Comparison of ENCODE assay signal across 17 cellular contexts in genomic region chr10:117186832-117187615, GRCh38. TPM values are rescaled to one million over a fixed set of nuclear protein-coding genes. Genes with fewer than 3 reads are reported as not detected.
A peak's percentile ranks its signal among the peaks of the same experiment; 100 is the strongest.
DNase-seq lines count a peak whose midpoint lies in the region; ATAC-seq, FAIRE-seq and TF ChIP-seq lines count a peak whose summit lies in the region.
"Had no signal": no experiment of that assay in that cellular context is flagged by ENCODE, and none has a peak within 500 bp of the region (broad histone marks: within the 10 kb centered on the region; RNA-seq: fewer than 3 reads in every experiment).

No MANE protein-coding gene starts in this region.

- H3K36me3 ChIP-seq in keratinocyte (ENCODE audit: control insufficient read depth in 2 of 2, extremely low read depth in 1 of 2, insufficient read depth in 2 of 2, low read length in 2 of 2): no peaks in the 10 kb centered on the region
- H3K36me3 ChIP-seq: ovary had no signal

- intact Hi-C loops in activated T-helper 2 cell treated with anti-CD3 and anti-CD28 coated beads, Interferon-gamma antibody, Interleukin-2, Interleukin-4, amounts not matched to agents 10 μg/mL and 5 μg/mL and 100 μg/mL, durations not matched to agents 14 hours and 24 hours and 36 hours (cut with micrococcal nuclease): no loop called here

- H3K27me3 ChIP-seq in keratinocyte (ENCODE audit: control insufficient read depth, extremely low read depth, insufficient read depth, low read length): no peaks in the 10 kb centered on the region
- H3K27me3 ChIP-seq: ovary had no signal

- peak overlapping the region in 1 of 3 experiments; percentile 18 for H3K4me3 ChIP-seq in keratinocyte (ENCODE audit: control insufficient read depth in 2 of 3, extremely low read depth in 1 of 3, insufficient read depth in 2 of 3, low read depth in 1 of 3, low read length in 3 of 3)
- H3K4me3 ChIP-seq: ovary had no signal

- H3K27me3 Mint-ChIP-seq in activated T-helper 2 cell treated with anti-CD3 and anti-CD28 coated beads, Interferon-gamma antibody, Interleukin-2, Interleukin-4, amounts not matched to agents 10 μg/mL and 5 μg/mL and 100 μg/mL, durations not matched to agents 14 hours and 24 hours and 36 hours (ENCODE audit: low read depth): no peaks in the 10 kb centered on the region

- no peak for TF ChIP-seq CTCF in keratinocyte (optimal IDR thresholded peaks at IDR 0.05 in 1 of 3, IDR thresholded peaks at IDR 0.05 in 1 of 3, conservative IDR thresholded peaks at IDR 0.05 in 1 of 3; ENCODE audit: extremely low read depth in 1 of 3, insufficient read depth in 2 of 3, low read length in 3 of 3)

- FAIRE-seq in keratinocyte (lab: Jason Lieb, UNC): peak; percentile 93

- no peak for ATAC-seq in GM21381 (IDR thresholded peaks at IDR 0.05; ENCODE audit: unreplicated experiment)
- no peak for ATAC-seq in GM21526 (IDR thresholded peaks at IDR 0.05; ENCODE audit: low FRiP score, unreplicated experiment)
- ATAC-seq: CD8-positive, alpha-beta T cell; left cardiac atrium had no signal

- H4K20me1 ChIP-seq in keratinocyte (ENCODE audit: control insufficient read depth, extremely low read depth, insufficient read depth, low read length): no peaks in the 10 kb centered on the region

- H3K9me3 ChIP-seq in keratinocyte (ENCODE audit: control insufficient read depth, low read depth, low read length): no peaks in the 10 kb centered on the region
- H3K9me3 ChIP-seq: ovary had no signal

- DNase-seq in EH (ENCODE audit: low read depth) (peak; percentile 19), KBM-7 (peak; percentile 25), SW 1271 (lab: John Stamatoyannopoulos, UW) (peak; percentile 41 to 59), keratinocyte (ENCODE audit: low read depth, low spot score) (peak; percentile 67), NCI-H345 (lab: John Stamatoyannopoulos, UW) (no peak)
- DNase-seq in activated T-helper 2 cell treated with anti-CD3 and anti-CD28 coated beads, Interferon-gamma antibody, Interleukin-2, Interleukin-4, amounts not matched to agents 10 μg/mL and 5 μg/mL and 100 μg/mL, durations not matched to agents 14 hours and 24 hours and 36 hours (ENCODE audit: low spot score): no peak
- DNase-seq: CD8-positive, alpha-beta T cell; KG1; left cardiac atrium; NCI-H748 treated with DMSO at 0.1 percent for 48 hours; ovary; stimulated activated CD4-positive, alpha-beta T cell treated with anti-CD3 and anti-CD28 coated beads, Interleukin-4, amount 100 ng/mL, for 1 hour; T-helper 9 cell had no signal

- in situ Hi-C loops in KBM-7 (cut with MboI; ENCODE audit: low pct_unique_long_range_greater_than_20kb, low sequenced_read_pairs): no loop called here

- H3K4me1 Mint-ChIP-seq in activated T-helper 2 cell treated with anti-CD3 and anti-CD28 coated beads, Interferon-gamma antibody, Interleukin-2, Interleukin-4, amounts not matched to agents 10 μg/mL and 5 μg/mL and 100 μg/mL, durations not matched to agents 14 hours and 24 hours and 36 hours (ENCODE audit: low read depth): no peaks in the 10 kb centered on the region

- peak overlapping the region; percentile 25 for H3K27ac ChIP-seq in keratinocyte (ENCODE audit: control insufficient read depth, insufficient read depth, low read length)
- H3K27ac ChIP-seq: ovary had no signal

- H3K79me2 ChIP-seq in keratinocyte (ENCODE audit: control insufficient read depth, insufficient read depth, low read length): no peaks in the 10 kb centered on the region

- peak overlapping the region; percentile 45 for H2AFZ ChIP-seq in keratinocyte (ENCODE audit: control insufficient read depth, low read length)

- H3K4me2 ChIP-seq in keratinocyte (ENCODE audit: control insufficient read depth, extremely low read depth, insufficient read depth, low read depth, low read length): peak overlapping the region; percentile 45

- no peaks in the 10 kb centered on the region for H3K36me3 Mint-ChIP-seq in activated T-helper 2 cell treated with anti-CD3 and anti-CD28 coated beads, Interferon-gamma antibody, Interleukin-2, Interleukin-4, amounts not matched to agents 10 μg/mL and 5 μg/mL and 100 μg/mL, durations not matched to agents 14 hours and 24 hours and 36 hours (ENCODE audit: low read depth)
- H3K36me3 Mint-ChIP-seq: CD8-positive, alpha-beta T cell had no signal

- peaks cover 23% of the 10 kb centered on the region for H3K4me1 ChIP-seq in keratinocyte (ENCODE audit: control insufficient read depth, extremely low read depth, insufficient read depth, low read length)

- dilution Hi-C loops in keratinocyte (cut with MboI; ENCODE audit: extremely low pct_ligation_motif_present, low sequenced_read_pairs): no loop called here

- H3K9ac ChIP-seq in keratinocyte (ENCODE audit: control insufficient read depth, extremely low read depth, insufficient read depth, low read length): no peak overlapping the region

- no peak overlapping the region for H3K27ac Mint-ChIP-seq in activated T-helper 2 cell treated with anti-CD3 and anti-CD28 coated beads, Interferon-gamma antibody, Interleukin-2, Interleukin-4, amounts not matched to agents 10 μg/mL and 5 μg/mL and 100 μg/mL, durations not matched to agents 14 hours and 24 hours and 36 hours
- H3K27ac Mint-ChIP-seq: CD8-positive, alpha-beta T cell had no signal

- no peak overlapping the region for H3K4me3 Mint-ChIP-seq in activated T-helper 2 cell treated with anti-CD3 and anti-CD28 coated beads, Interferon-gamma antibody, Interleukin-2, Interleukin-4, amounts not matched to agents 10 μg/mL and 5 μg/mL and 100 μg/mL, durations not matched to agents 14 hours and 24 hours and 36 hours (ENCODE audit: low read depth)
- H3K4me3 Mint-ChIP-seq: CD8-positive, alpha-beta T cell had no signal

- H3K9me1 ChIP-seq in keratinocyte (ENCODE audit: control insufficient read depth, extremely low read depth, insufficient read depth, low read length): peaks cover 2% of the 10 kb centered on the region

- H3K9me3 Mint-ChIP-seq in activated T-helper 2 cell treated with anti-CD3 and anti-CD28 coated beads, Interferon-gamma antibody, Interleukin-2, Interleukin-4, amounts not matched to agents 10 μg/mL and 5 μg/mL and 100 μg/mL, durations not matched to agents 14 hours and 24 hours and 36 hours: peaks cover 9% of the 10 kb centered on the region

RNA-seq across cellular contexts. Expression of gene KCNK18, which starts 10.3 kb away (rescaled TPM):
- not detected in 3 replicates for polyA plus RNA-seq in keratinocyte
- not detected for polyA plus RNA-seq in keratinocyte (2011; ENCODE audit: low read depth)
- not detected in 2 replicates for polyA plus RNA-seq in keratinocyte (2011; cell fraction: cytosol; rRNA removed)
- polyA plus RNA-seq in keratinocyte (2011; cell fraction: nucleus; rRNA removed): not detected in 2 replicates
- polyA plus RNA-seq in keratinocyte (2012; ENCODE audit: low replicate concordance): not detected in 2 replicates
- not detected in 3 replicates for polyA minus RNA-seq in keratinocyte
- not detected for polyA minus RNA-seq in keratinocyte (2011; cell fraction: cytosol; rRNA and poly(A)+ RNA removed)
- polyA minus RNA-seq in keratinocyte (2011; cell fraction: nucleus; rRNA and poly(A)+ RNA removed): not detected in 2 replicates
- total RNA-seq in activated T-helper 2 cell treated with anti-CD3 and anti-CD28 coated beads, Interferon-gamma antibody, Interleukin-2, Interleukin-4, amounts not matched to agents 10 μg/mL and 5 μg/mL and 100 μg/mL, durations not matched to agents 14 hours and 24 hours and 36 hours: not detected in 2 replicates
- total RNA-seq: cardiac septum; CD8-positive, alpha-beta T cell; fibroblast of lung; left cardiac atrium; ovary had no signal
- polyA plus RNA-seq: fibroblast of lung, ovary had no signal

RNA-seq across cellular contexts. Expression of gene VAX1, which starts 49.0 kb away (rescaled TPM):
- 0.03 to 0.04 TPM in 2 of 3 replicates, not detected in the other for polyA plus RNA-seq in keratinocyte
- not detected for polyA plus RNA-seq in keratinocyte (2011; ENCODE audit: low read depth)
- polyA plus RNA-seq in keratinocyte (2011; cell fraction: cytosol; rRNA removed): 0.04 TPM in 1 of 2 replicates, not detected in the other
- not detected in 2 replicates for polyA plus RNA-seq in keratinocyte (2011; cell fraction: nucleus; rRNA removed)
- 0.06 TPM in 1 of 2 replicates, not detected in the other for polyA plus RNA-seq in keratinocyte (2012; ENCODE audit: low replicate concordance)
- polyA minus RNA-seq in keratinocyte: not detected in 3 replicates
- polyA minus RNA-seq in keratinocyte (2011; cell fraction: cytosol; rRNA and poly(A)+ RNA removed): not detected
- polyA minus RNA-seq in keratinocyte (2011; cell fraction: nucleus; rRNA and poly(A)+ RNA removed): not detected in 2 replicates
- not detected in 2 replicates for total RNA-seq in activated T-helper 2 cell treated with anti-CD3 and anti-CD28 coated beads, Interferon-gamma antibody, Interleukin-2, Interleukin-4, amounts not matched to agents 10 μg/mL and 5 μg/mL and 100 μg/mL, durations not matched to agents 14 hours and 24 hours and 36 hours
- total RNA-seq: cardiac septum; CD8-positive, alpha-beta T cell; fibroblast of lung; left cardiac atrium; ovary had no signal
- polyA plus RNA-seq: fibroblast of lung, ovary had no signal

RNA-seq across cellular contexts. Expression of gene SLC18A2, which starts 53.9 kb away (rescaled TPM):
- polyA plus RNA-seq in keratinocyte: not detected in 3 replicates
- polyA plus RNA-seq in keratinocyte (2011; ENCODE audit: low read depth): not detected
- not detected in 2 replicates for polyA plus RNA-seq in keratinocyte (2011; cell fraction: cytosol; rRNA removed)
- not detected in 2 replicates for polyA plus RNA-seq in keratinocyte (2011; cell fraction: nucleus; rRNA removed)
- polyA plus RNA-seq in keratinocyte (2012; ENCODE audit: low replicate concordance): not detected in 2 replicates
- polyA minus RNA-seq in keratinocyte: not detected in 3 replicates
- not detected for polyA minus RNA-seq in keratinocyte (2011; cell fraction: cytosol; rRNA and poly(A)+ RNA removed)
- polyA minus RNA-seq in keratinocyte (2011; cell fraction: nucleus; rRNA and poly(A)+ RNA removed): not detected in 2 replicates
- total RNA-seq in activated T-helper 2 cell treated with anti-CD3 and anti-CD28 coated beads, Interferon-gamma antibody, Interleukin-2, Interleukin-4, amounts not matched to agents 10 μg/mL and 5 μg/mL and 100 μg/mL, durations not matched to agents 14 hours and 24 hours and 36 hours: not detected in 2 replicates
- polyA plus RNA-seq: fibroblast of lung had no signal

Comparison
In these comparisons a context has a peak if more than half of its experiments do, and no peak if none do; other contexts are left out.
1. DNase-seq: peak in EH (single experiment), KBM-7 (single experiment), SW 1271 (2 of 2) and keratinocyte (single experiment); none in NCI-H345 (single experiment) and activated T-helper 2 cell treated with anti-CD3 and anti-CD28 coated beads, Interferon-gamma antibody, Interleukin-2, Interleukin-4, amounts not matched to agents 10 μg/mL and 5 μg/mL and 100 μg/mL, durations not matched to agents 14 hours and 24 hours and 36 hours (single experiment).